22 cellular contexts compared by ENCODE assay signal in the genomic region with DNA sequence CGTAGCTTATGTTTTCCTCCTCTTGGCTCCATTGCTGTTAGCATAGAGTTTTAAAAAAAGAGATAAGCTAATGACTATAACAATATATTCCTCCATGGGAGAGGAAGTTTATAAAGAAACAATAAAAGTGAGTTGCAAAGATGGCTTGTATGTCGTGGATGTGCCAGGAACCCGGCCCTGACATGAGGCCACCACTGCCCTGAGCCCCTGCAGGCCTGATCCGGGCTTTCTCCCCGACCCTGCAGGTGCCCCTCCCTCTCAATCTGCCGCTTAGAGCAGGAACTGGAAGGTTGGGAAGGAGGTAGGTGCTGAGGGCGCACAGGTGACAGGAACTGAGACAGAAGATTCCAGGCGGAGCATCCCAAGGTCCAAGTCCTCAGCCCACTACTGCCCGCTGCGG. TPM values are rescaled to one million over a fixed set of nuclear protein-coding genes. Genes with fewer than 3 reads are reported as not detected.
DNase-seq lines count a peak whose midpoint lies in the region; ATAC-seq and TF ChIP-seq lines count a peak whose summit lies in the region.
"Had no signal": no experiment of that assay in that cellular context is flagged by ENCODE, and none has a peak within 500 bp of the region (broad histone marks: within the 10 kb centered on the region; RNA-seq: fewer than 3 reads in every experiment).

No MANE protein-coding gene starts in this region.

- H3K9me3 Mint-ChIP-seq in progenitor cell of endocrine pancreas (ENCODE audit: low read depth), result no peaks in the 10 kb centered on the region
- H3K9me3 Mint-ChIP-seq: activated naive CD4-positive, alpha-beta T cell treated with anti-CD3 and anti-CD28 coated beads for 36 hours; stimulated activated memory B cell treated with anti-CD40 and anti-IgM and Interleukin-4, amounts not matched to agents 10 μg/mL and 1 μg/mL and 100 μg/mL, for 72 hours; type B pancreatic cell had no signal

- H3K9me3 ChIP-seq in BLaER1 treated with 17β-estradiol and CSF1 and Interleukin-3, amounts not matched to agents 10 nM and 100 nM (replicated peaks in 1 of 11), result no peaks in the 10 kb centered on the region
- H3K9me3 ChIP-seq in Panc1 (ENCODE audit: control insufficient read depth, insufficient read depth, low read depth, low read length), result no peaks in the 10 kb centered on the region
- no peaks in the 10 kb centered on the region for H3K9me3 ChIP-seq in hepatocyte (ENCODE audit: low read depth)

- peak overlapping the region in 3 of 11 experiments; percentile 13 to 31 (median 30); a peak in 3 of 22 replicates for H3K27ac ChIP-seq in BLaER1 treated with 17β-estradiol and CSF1 and Interleukin-3, amounts not matched to agents 10 nM and 100 nM
- peak overlapping the region; percentile 80 for H3K27ac ChIP-seq in Panc1 (ENCODE audit: low read length)
- H3K27ac ChIP-seq in hepatocyte, result peak overlapping the region; percentile 72

- no peak overlapping the region for H2AFZ ChIP-seq in hepatocyte

- POLR2A ChIA-PET in Panc1 (lab: Charles Lee), result no interaction called here

- H3K36me3 Mint-ChIP-seq in progenitor cell of endocrine pancreas (ENCODE audit: insufficient read depth), result peaks cover 10% of the 10 kb centered on the region
- H3K36me3 Mint-ChIP-seq: naive B cell, type B pancreatic cell had no signal

- peak; percentile 2; the same call in 1 of the 2 replicates for ATAC-seq in Panc1
- ATAC-seq: activated CD8-positive, alpha-beta T cell treated with anti-CD3 and anti-CD28 coated beads, Interleukin-2, amount 10 ng/mL, durations not matched to agents 7 days and 5 days; stimulated activated memory B cell treated with anti-CD40 and anti-IgM and Interleukin-4, amounts not matched to agents 10 μg/mL and 1 μg/mL and 100 μg/mL, for 72 hours had no signal

- no peak for DNase-seq in Panc1 (ENCODE audit: low read depth, low spot score)
- DNase-seq in hepatocyte (ENCODE audit: low spot score), result no peak
- no peak for DNase-seq in progenitor cell of endocrine pancreas (ENCODE audit: low spot score, unreplicated experiment)
- no peak for DNase-seq in NCI-H526 treated with DMSO at 0.1 percent for 48 hours (lab: John Stamatoyannopoulos, UW)
- DNase-seq in DMS79 treated with DMSO at 0.1 percent for 48 hours (lab: John Stamatoyannopoulos, UW), result no peak
- DNase-seq in superior temporal gyrus (ENCODE audit: extremely low spot score), result no peak
- DNase-seq: activated CD4-positive, alpha-beta T cell treated with anti-CD3 and anti-CD28 coated beads for 4 hours; activated CD8-positive, alpha-beta T cell treated with anti-CD3 and anti-CD28 coated beads, Interleukin-2, amount 10 ng/mL, durations not matched to agents 7 days and 5 days; activated naive CD4-positive, alpha-beta T cell treated with anti-CD3 and anti-CD28 coated beads for 36 hours; C1 segment of cervical spinal cord; H9; midbrain; MM.1S; naive B cell; NCI-H1930; NCI-H226; occipital lobe; SIG-M5; SW 1271 had no signal

- H3K27me3 Mint-ChIP-seq in progenitor cell of endocrine pancreas, result no peaks in the 10 kb centered on the region
- H3K27me3 Mint-ChIP-seq: naive B cell; stimulated activated memory B cell treated with anti-CD40 and anti-IgM and Interleukin-4, amounts not matched to agents 10 μg/mL and 1 μg/mL and 100 μg/mL, for 72 hours had no signal

- in situ Hi-C loops in Panc1 (cut with HindIII; ENCODE audit: low pct_unique_long_range_greater_than_20kb, low sequenced_read_pairs), result no loop called here

- peaks cover 0 to 41% (median 19%) of the 10 kb centered on the region in 10 experiments; a peak in 13 of 20 replicates for H3K4me1 ChIP-seq in BLaER1 treated with 17β-estradiol and CSF1 and Interleukin-3, amounts not matched to agents 10 nM and 100 nM
- H3K4me1 ChIP-seq in Panc1 (ENCODE audit: control insufficient read depth, insufficient read depth, low read length), result peaks cover 54% of the 10 kb centered on the region
- H3K4me1 ChIP-seq in hepatocyte (ENCODE audit: insufficient read depth), result peaks cover 18% of the 10 kb centered on the region

- no peak overlapping the region for H3K4me3 Mint-ChIP-seq in progenitor cell of endocrine pancreas (ENCODE audit: low read depth)
- H3K4me3 Mint-ChIP-seq: activated CD8-positive, alpha-beta T cell treated with anti-CD3 and anti-CD28 coated beads, Interleukin-2, amount 10 ng/mL, durations not matched to agents 7 days and 5 days; activated naive CD4-positive, alpha-beta T cell treated with anti-CD3 and anti-CD28 coated beads for 36 hours; H9; naive B cell; stimulated activated memory B cell treated with anti-CD40 and anti-IgM and Interleukin-4, amounts not matched to agents 10 μg/mL and 1 μg/mL and 100 μg/mL, for 72 hours; type B pancreatic cell had no signal

- CTCF ChIA-PET in Panc1 (lab: Charles Lee), result interaction anchor here (0.6 to 2.5 kb wide), 9 partner anchors 49 to 1378 kb away, joined by 3 to 12 read pairs (median 6); no protein-coding TSS in a partner anchor

- H3K9ac ChIP-seq in BLaER1 treated with 17β-estradiol and CSF1 and Interleukin-3, amounts not matched to agents 10 nM and 100 nM, result peak overlapping the region in 7 of 11 experiments; percentile 26 to 56 (median 37); a peak in 10 of 22 replicates

- H4K20me1 ChIP-seq in BLaER1 treated with 17β-estradiol and CSF1 and Interleukin-3, amounts not matched to agents 10 nM and 100 nM, result peaks cover 0 to 94% (median 90%) of the 10 kb centered on the region in 11 experiments; a peak in 21 of 22 replicates
- H4K20me1 ChIP-seq in hepatocyte (ENCODE audit: insufficient read depth, poor library complexity, severe bottlenecking), result peaks cover 13% of the 10 kb centered on the region

- peaks cover 9% of the 10 kb centered on the region for H3K4me1 Mint-ChIP-seq in progenitor cell of endocrine pancreas (ENCODE audit: low read depth)
- H3K4me1 Mint-ChIP-seq: H9 had no signal

- no peak overlapping the region for H3K4me3 ChIP-seq in BLaER1 treated with 17β-estradiol and CSF1 and Interleukin-3, amounts not matched to agents 10 nM and 100 nM
- H3K4me3 ChIP-seq in Panc1 (ENCODE audit: low read depth in 2 of 2, low read length in 2 of 2), result no peak overlapping the region
- H3K4me3 ChIP-seq in hepatocyte, result no peak overlapping the region

- WGBS in hepatocyte (ENCODE audit: low lambda C conversion rate, missing lambda C conversion rate), result 77% methylated on average over 10 of the region's 10 CpGs

- H3K9me2 ChIP-seq in hepatocyte (replicated peaks; ENCODE audit: insufficient read depth), result no peaks in the 10 kb centered on the region

- TF ChIP-seq CTCF in Panc1 (IDR thresholded peaks at IDR 0.05) (no peak), hepatocyte (IDR thresholded peaks at IDR 0.05; ENCODE audit: poor library complexity) (no peak), progenitor cell of endocrine pancreas (IDR thresholded peaks at IDR 0.05; ENCODE audit: unreplicated experiment) (no peak)

- BruUV-seq in Panc1 (replicated peaks; lab: Mats Ljungman, UMichigan), result no TSS peak

- intact Hi-C loops in Panc1 (cut with micrococcal nuclease; ENCODE audit: unreplicated experiment), result loop anchor here (5.0 kb wide), 1 partner anchor 67 kb away; a partner anchor contains a TSS

- peaks cover 33% of the 10 kb centered on the region for H3K79me2 ChIP-seq in hepatocyte

- peaks cover 73 to 88% (median 81%) of the 10 kb centered on the region in 11 experiments for H3K36me3 ChIP-seq in BLaER1 treated with 17β-estradiol and CSF1 and Interleukin-3, amounts not matched to agents 10 nM and 100 nM
- H3K36me3 ChIP-seq in Panc1 (ENCODE audit: control insufficient read depth, insufficient read depth, low read length) (no peaks in the 10 kb centered on the region; the same call in 1 of the 2 replicates), hepatocyte (replicated peaks; ENCODE audit: insufficient read depth, low read depth) (no peaks in the 10 kb centered on the region)

- H3K4me2 ChIP-seq in BLaER1 treated with 17β-estradiol and CSF1 and Interleukin-3, amounts not matched to agents 10 nM and 100 nM, result peak overlapping the region in 4 of 11 experiments; percentile 31 to 53 (median 44); a peak in 5 of 22 replicates
- no peak overlapping the region for H3K4me2 ChIP-seq in hepatocyte

- H3K27ac Mint-ChIP-seq in progenitor cell of endocrine pancreas, result peak overlapping the region; percentile 64
- H3K27ac Mint-ChIP-seq: activated CD8-positive, alpha-beta T cell treated with anti-CD3 and anti-CD28 coated beads, Interleukin-2, amount 10 ng/mL, durations not matched to agents 7 days and 5 days; activated naive CD4-positive, alpha-beta T cell treated with anti-CD3 and anti-CD28 coated beads for 36 hours; stimulated activated memory B cell treated with anti-CD40 and anti-IgM and Interleukin-4, amounts not matched to agents 10 μg/mL and 1 μg/mL and 100 μg/mL, for 72 hours; type B pancreatic cell had no signal

- H3K27me3 ChIP-seq in BLaER1 treated with 17β-estradiol and CSF1 and Interleukin-3, amounts not matched to agents 10 nM and 100 nM, result no peaks in the 10 kb centered on the region
- H3K27me3 ChIP-seq in Panc1 (ENCODE audit: control insufficient read depth, insufficient read depth, low read length) (no peaks in the 10 kb centered on the region), hepatocyte (no peaks in the 10 kb centered on the region)

RNA-seq across cellular contexts. Expression of a gene that starts 11.7 kb away (rescaled TPM):
- total RNA-seq in Panc1 (2021; ENCODE audit: unreplicated experiment) (104 TPM), hepatocyte (33.0 and 35.0 TPM in 2 replicates), progenitor cell of endocrine pancreas (33.5 and 36.7 TPM in 2 replicates)
- 105 TPM for polyA plus RNA-seq in Panc1 (2012; ENCODE audit: insufficient read length)
- polyA plus RNA-seq in hepatocyte, result 57.7 and 70.4 TPM in 2 replicates

RNA-seq across cellular contexts. Expression of a gene that starts 23.6 kb away (rescaled TPM):
- total RNA-seq in Panc1 (2021; ENCODE audit: unreplicated experiment) (87.3 TPM), hepatocyte (3.6 TPM in 2 replicates), progenitor cell of endocrine pancreas (22.2 and 23.2 TPM in 2 replicates)
- 78.7 TPM for polyA plus RNA-seq in Panc1 (2012; ENCODE audit: insufficient read length)
- polyA plus RNA-seq in hepatocyte, result 11.3 and 12.2 TPM in 2 replicates

RNA-seq across cellular contexts. Expression of a gene that starts 32.2 kb away (rescaled TPM):
- total RNA-seq in Panc1 (2021; ENCODE audit: unreplicated experiment) (33.5 TPM), hepatocyte (10.0 and 12.1 TPM in 2 replicates), progenitor cell of endocrine pancreas (3.8 and 4.0 TPM in 2 replicates)
- polyA plus RNA-seq in Panc1 (2012; ENCODE audit: insufficient read length), result 34.7 TPM
- polyA plus RNA-seq in hepatocyte, result 55.9 and 64.2 TPM in 2 replicates
- total RNA-seq: activated CD8-positive, alpha-beta T cell treated with anti-CD3 and anti-CD28 coated beads, Interleukin-2, amount 10 ng/mL, durations not matched to agents 7 days and 5 days; activated naive CD4-positive, alpha-beta T cell treated with anti-CD3 and anti-CD28 coated beads for 36 hours had no signal
